8 cellular contexts compared by ENCODE assay signal in genomic region chr11:34359548-34359891, GRCh38. TPM values are rescaled to one million over a fixed set of nuclear protein-coding genes. Genes with fewer than 3 reads are reported as not detected.
DNase-seq lines count a peak whose midpoint lies in the region; ATAC-seq, FAIRE-seq and TF ChIP-seq lines count a peak whose summit lies in the region.

No MANE protein-coding gene starts in this region.

- no peaks in the 10 kb centered on the region for H3K36me3 Mint-ChIP-seq in activated T-cell treated with anti-CD3 and anti-CD28 coated beads, Interleukin-2, amount 50 U/mL, for 72 hours (ENCODE audit: insufficient read depth in 2 of 2)
- H3K36me3 Mint-ChIP-seq in activated B cell treated with CpG ODN at 0.5 μM for 24 hours (ENCODE audit: low read depth), result peaks cover 24% of the 10 kb centered on the region

- H3K4me1 ChIP-seq in keratinocyte (ENCODE audit: control insufficient read depth, extremely low read depth, insufficient read depth, low read length) (peaks cover 22% of the 10 kb centered on the region), thyroid gland (peaks cover 15 to 20% of the 10 kb centered on the region in 2 donors)

- TF ChIP-seq CTCF in activated B cell treated with CpG ODN at 0.5 μM for 24 hours (IDR thresholded peaks at IDR 0.05) (no peak), keratinocyte (optimal IDR thresholded peaks at IDR 0.05 in 1 of 3, IDR thresholded peaks at IDR 0.05 in 1 of 3, conservative IDR thresholded peaks at IDR 0.05 in 1 of 3; ENCODE audit: extremely low read depth in 1 of 3, insufficient read depth in 2 of 3, low read length in 3 of 3) (no peak), thyroid gland (IDR thresholded peaks at IDR 0.05) (peak in 4 of 6 experiments; percentile 0 to 47 (median 25))

- intact Hi-C loops in activated B cell treated with CpG ODN at 0.5 μM for 24 hours (cut with micrococcal nuclease) (loop anchor here (1.0 to 5.0 kb wide), 10 partner anchors 109 to 1033 kb away; no protein-coding TSS in a partner anchor), thyroid gland (cut with DNase I) (loop anchor here (2.0 kb wide), 1 partner anchor 363 kb away; no protein-coding TSS in a partner anchor)

- H2AFZ ChIP-seq in keratinocyte (ENCODE audit: control insufficient read depth, low read length), result no peak overlapping the region

- DNase-seq in activated T-cell treated with anti-CD3 and anti-CD28 coated beads, Interleukin-2, amount 50 U/mL, for 72 hours, result no peak
- no peak for DNase-seq in activated T-cell treated with anti-CD3 and anti-CD28 coated beads, Interleukin-2, amount 50 U/mL, for 1 hour
- DNase-seq in activated B cell treated with CpG ODN at 0.5 μM for 24 hours (no peak), keratinocyte (ENCODE audit: low read depth, low spot score) (no peak), thyroid gland (no peak), NCI-H446 treated with DMSO at 0.1 percent for 48 hours (lab: John Stamatoyannopoulos, UW) (no peak)

- H3K27me3 Mint-ChIP-seq in activated T-cell treated with anti-CD3 and anti-CD28 coated beads, Interleukin-2, amount 50 U/mL, for 72 hours (ENCODE audit: low read depth), result peaks cover 49% of the 10 kb centered on the region
- peaks cover 25% of the 10 kb centered on the region for H3K27me3 Mint-ChIP-seq in activated B cell treated with CpG ODN at 0.5 μM for 24 hours

- H3K4me2 ChIP-seq in keratinocyte (ENCODE audit: control insufficient read depth, extremely low read depth, insufficient read depth, low read depth, low read length), result peak overlapping the region; percentile 99

- H3K79me2 ChIP-seq in keratinocyte (ENCODE audit: control insufficient read depth, insufficient read depth, low read length), result no peaks in the 10 kb centered on the region

- H3K9me3 ChIP-seq in keratinocyte (ENCODE audit: control insufficient read depth, low read depth, low read length), result no peaks in the 10 kb centered on the region
- no peaks in the 10 kb centered on the region for H3K9me3 ChIP-seq in thyroid gland

- dilution Hi-C loops in keratinocyte (cut with MboI; ENCODE audit: extremely low pct_ligation_motif_present, low sequenced_read_pairs), result no loop called here

- no peaks in the 10 kb centered on the region for H3K9me1 ChIP-seq in keratinocyte (ENCODE audit: control insufficient read depth, extremely low read depth, insufficient read depth, low read length)

- ATAC-seq in activated T-cell treated with anti-CD3 and anti-CD28 coated beads, Interleukin-2, amount 50 U/mL, for 72 hours (replicated peaks in 1 of 2), result no peak
- ATAC-seq in activated B cell treated with CpG ODN at 0.5 μM for 24 hours (ENCODE audit: low read depth) (no peak), GM18858 (IDR thresholded peaks at IDR 0.05; ENCODE audit: unreplicated experiment) (no peak), HG03460 (IDR thresholded peaks at IDR 0.05; ENCODE audit: unreplicated experiment) (no peak)

- H3K36me3 ChIP-seq in keratinocyte (ENCODE audit: control insufficient read depth in 2 of 2, extremely low read depth in 1 of 2, insufficient read depth in 2 of 2, low read length in 2 of 2) (no peaks in the 10 kb centered on the region), thyroid gland (no peaks in the 10 kb centered on the region)

- peaks cover 33% of the 10 kb centered on the region for H3K4me1 Mint-ChIP-seq in activated T-cell treated with anti-CD3 and anti-CD28 coated beads, Interleukin-2, amount 50 U/mL, for 72 hours (ENCODE audit: low read depth)
- peaks cover 27% of the 10 kb centered on the region for H3K4me1 Mint-ChIP-seq in activated B cell treated with CpG ODN at 0.5 μM for 24 hours

- H3K27ac ChIP-seq in keratinocyte (ENCODE audit: control insufficient read depth, insufficient read depth, low read length) (no peak overlapping the region), thyroid gland (no peak overlapping the region)

- CTCF ChIA-PET in activated B cell treated with CpG ODN at 0.5 μM for 24 hours (lab: Charles Lee), result no interaction called here

- H3K9ac ChIP-seq in keratinocyte (ENCODE audit: control insufficient read depth, extremely low read depth, insufficient read depth, low read length), result no peak overlapping the region

- H3K27ac Mint-ChIP-seq in activated T-cell treated with anti-CD3 and anti-CD28 coated beads, Interleukin-2, amount 50 U/mL, for 72 hours, result no peak overlapping the region
- no peak overlapping the region for H3K27ac Mint-ChIP-seq in activated B cell treated with CpG ODN at 0.5 μM for 24 hours

- H4K20me1 ChIP-seq in keratinocyte (ENCODE audit: control insufficient read depth, extremely low read depth, insufficient read depth, low read length), result peaks cover 2% of the 10 kb centered on the region

- no peaks in the 10 kb centered on the region for H3K27me3 ChIP-seq in keratinocyte (ENCODE audit: control insufficient read depth, extremely low read depth, insufficient read depth, low read length)
- H3K27me3 ChIP-seq in thyroid gland, result no peaks in the 10 kb centered on the region

- H3K4me3 Mint-ChIP-seq in activated T-cell treated with anti-CD3 and anti-CD28 coated beads, Interleukin-2, amount 50 U/mL, for 72 hours, result peak overlapping the region; percentile 92 to 94
- peak overlapping the region; percentile 88 for H3K4me3 Mint-ChIP-seq in activated B cell treated with CpG ODN at 0.5 μM for 24 hours

- POLR2A ChIA-PET in activated B cell treated with CpG ODN at 0.5 μM for 24 hours (lab: Charles Lee), result no interaction called here

- H3K9me3 Mint-ChIP-seq in activated T-cell treated with anti-CD3 and anti-CD28 coated beads, Interleukin-2, amount 50 U/mL, for 72 hours, result no peaks in the 10 kb centered on the region
- H3K9me3 Mint-ChIP-seq in activated B cell treated with CpG ODN at 0.5 μM for 24 hours, result no peaks in the 10 kb centered on the region

- WGBS in thyroid gland, 2 donors, result 4 to 5% methylated on average over 4 of the region's 4 CpGs

- no peak for FAIRE-seq in keratinocyte (lab: Jason Lieb, UNC)

- no peak for TF ChIP-seq POLR2A in thyroid gland (IDR thresholded peaks at IDR 0.05)

- H3K4me3 ChIP-seq in keratinocyte (ENCODE audit: control insufficient read depth in 2 of 3, extremely low read depth in 1 of 3, insufficient read depth in 2 of 3, low read depth in 1 of 3, low read length in 3 of 3) (peak overlapping the region in 2 of 3 experiments; percentile 74 to 84), thyroid gland (replicated peaks in 1 of 3) (no peak overlapping the region)

RNA-seq across cellular contexts. Expression of gene ABTB2, which starts 1.7 kb away (rescaled TPM):
- 1 to 10 TPM; 2.2 to 5.6 TPM for total RNA-seq in activated T-cell treated with anti-CD3 and anti-CD28 coated beads, Interleukin-2, amount 50 U/mL, for 72 hours
- total RNA-seq in activated B cell treated with CpG ODN at 0.5 μM for 24 hours (68.6 and 73.0 TPM in 2 replicates), thyroid gland (1 to 10 TPM; 1.2 to 5.0 (median 3.3) TPM)
- polyA plus RNA-seq in keratinocyte, result 1.0 to 2.5 TPM (median 1.6 TPM) in 3 replicates
- polyA plus RNA-seq in keratinocyte (2011; ENCODE audit: low read depth), result 1.8 TPM
- polyA plus RNA-seq in keratinocyte (2011; cell fraction: cytosol; rRNA removed), result 2.0 and 2.3 TPM in 2 replicates
- polyA plus RNA-seq in keratinocyte (2011; cell fraction: nucleus; rRNA removed), result 6.0 and 6.5 TPM in 2 replicates
- polyA plus RNA-seq in keratinocyte (2012; ENCODE audit: low replicate concordance), result 2.2 and 3.4 TPM in 2 replicates
- polyA minus RNA-seq in keratinocyte, result 1.1 to 6.0 TPM (median 2.4 TPM) in 3 replicates
- 2.7 TPM for polyA minus RNA-seq in keratinocyte (2011; cell fraction: cytosol; rRNA and poly(A)+ RNA removed)
- 5.1 and 6.5 TPM in 2 replicates for polyA minus RNA-seq in keratinocyte (2011; cell fraction: nucleus; rRNA and poly(A)+ RNA removed)

Comparison
In these comparisons a context has a peak if more than half of its experiments do, and no peak if none do; other contexts are left out.
1. CTCF ChIP-seq: peak in thyroid gland (4 of 6); none in activated B cell treated with CpG ODN at 0.5 μM for 24 hours (single experiment) and keratinocyte (0 of 3).
2. H3K4me3 ChIP-seq: peak in keratinocyte (2 of 3); none in thyroid gland (0 of 3).
3. RNA of gene ABTB2, which starts 1.7 kb away (total RNA-seq): 68.6 to 73.0 TPM in activated B cell treated with CpG ODN at 0.5 μM for 24 hours; 2.2 to 5.6 TPM in activated T-cell treated with anti-CD3 and anti-CD28 coated beads, Interleukin-2, amount 50 U/mL, for 72 hours and 1.2 to 5.0 TPM in thyroid gland; every median in the first group is over 10 times any median in the second.